Comparison of ENCODE assay signal across 30 cellular contexts in genomic region chr5:90446961-90447360, GRCh38. TPM values are rescaled to one million over a fixed set of nuclear protein-coding genes. Genes with fewer than 3 reads are reported as not detected.
A peak's percentile ranks its signal among the peaks of the same experiment; 100 is the strongest.
DNase-seq lines count a peak whose midpoint lies in the region; ATAC-seq and TF ChIP-seq lines count a peak whose summit lies in the region.
"Had no signal": no experiment of that assay in that cellular context is flagged by ENCODE, and none has a peak within 500 bp of the region (broad histone marks: within the 10 kb centered on the region; RNA-seq: fewer than 3 reads in every experiment).

No MANE protein-coding gene starts in this region.

- peaks cover 0 to 6% (median 0%) of the 10 kb centered on the region in 5 donors for H3K27me3 Mint-ChIP-seq in naive thymus-derived CD4-positive, alpha-beta T cell
- H3K27me3 Mint-ChIP-seq: CD4-positive, alpha-beta memory T cell had no signal

- no peak for TF ChIP-seq POLR2A in IMR-90 (IDR thresholded peaks at IDR 0.05; ENCODE audit: low read depth, low read length)

- H2BK20ac ChIP-seq in IMR-90 (ENCODE audit: low read depth, low read length), result no peak overlapping the region

- no peaks in the 10 kb centered on the region for H4K20me1 ChIP-seq in IMR-90 (ENCODE audit: insufficient read depth, low read length)
- H4K20me1 ChIP-seq in mammary epithelial cell (ENCODE audit: insufficient read depth, low read length), result no peaks in the 10 kb centered on the region

- POLR2A ChIA-PET in IMR-90 (lab: Charles Lee; ENCODE audit: unreplicated experiment), result no interaction called here
- POLR2A ChIA-PET in naive thymus-derived CD4-positive, alpha-beta T cell (lab: Charles Lee), result interaction anchor here (0.6 kb wide), 1 partner anchor 35 kb away, joined by 3 read pairs; no protein-coding TSS in a partner anchor

- no peak overlapping the region for H4K8ac ChIP-seq in IMR-90 (ENCODE audit: low read depth in 2 of 2, low read length in 2 of 2)

- CTCF ChIA-PET in IMR-90 (lab: Yijun Ruan, JAX), result no interaction called here
- CTCF ChIA-PET in mammary epithelial cell (lab: Charles Lee; ENCODE audit: low non-redundant PET), result no interaction called here
- CTCF ChIA-PET in naive thymus-derived CD4-positive, alpha-beta T cell (lab: Charles Lee), result interaction anchor here (0.6 kb wide), 1 partner anchor 269 kb away, joined by 3 read pairs; no protein-coding TSS in a partner anchor

- H3K9me1 ChIP-seq in IMR-90 (ENCODE audit: insufficient read depth, low read length), result no peaks in the 10 kb centered on the region

- H2AK5ac ChIP-seq in IMR-90 (ENCODE audit: low read depth, low read length), result no peak overlapping the region

- no peak for TF ChIP-seq RAD21 in IMR-90 (IDR thresholded peaks at IDR 0.05; ENCODE audit: low read length)

- H3K9me3 Mint-ChIP-seq in naive thymus-derived CD4-positive, alpha-beta T cell, result peaks cover 0 to 5% (median 0%) of the 10 kb centered on the region in 11 donors
- H3K9me3 Mint-ChIP-seq: activated T-cell treated with anti-CD3 and anti-CD28 coated beads, Interleukin-2, amount 50 U/mL, for 4 hours; GM23338 had no signal

- H3K18ac ChIP-seq in IMR-90 (ENCODE audit: low read depth, low read length), result no peak overlapping the region

- peaks cover 0 to 4% (median 4%) of the 10 kb centered on the region in 5 donors for H3K36me3 Mint-ChIP-seq in naive thymus-derived CD4-positive, alpha-beta T cell

- H3K27ac Mint-ChIP-seq in naive thymus-derived CD4-positive, alpha-beta T cell, result no peak overlapping the region
- H3K27ac Mint-ChIP-seq: CD4-positive, alpha-beta memory T cell; GM23338 had no signal

- H3K9me3 ChIP-seq in IMR-90 (ENCODE audit: control insufficient read depth, insufficient read depth, low read length) (no peaks in the 10 kb centered on the region), mammary epithelial cell (replicated peaks; ENCODE audit: insufficient read depth, low read length) (no peaks in the 10 kb centered on the region)
- H3K9me3 ChIP-seq in naive thymus-derived CD4-positive, alpha-beta T cell (ENCODE audit: control insufficient read depth in 2 of 3, low read length in 3 of 3), result no peaks in the 10 kb centered on the region
- H3K9me3 ChIP-seq: psoas muscle, suprapubic skin had no signal

- no peak overlapping the region for H3K4ac ChIP-seq in IMR-90 (ENCODE audit: low read depth, low read length)

- H3K4me1 ChIP-seq in IMR-90 (ENCODE audit: control insufficient read depth, insufficient read depth, low read length), result no peaks in the 10 kb centered on the region
- H3K4me1 ChIP-seq in mammary epithelial cell (ENCODE audit: insufficient read depth, low read length), result no peaks in the 10 kb centered on the region
- no peaks in the 10 kb centered on the region for H3K4me1 ChIP-seq in naive thymus-derived CD4-positive, alpha-beta T cell (ENCODE audit: control insufficient read depth in 2 of 2, insufficient read depth in 2 of 2, low read length in 2 of 2)
- H3K4me1 ChIP-seq: psoas muscle, suprapubic skin had no signal

- H2AFZ ChIP-seq in IMR-90 (replicated peaks; ENCODE audit: low read length, poor library complexity) (no peak overlapping the region), mammary epithelial cell (ENCODE audit: low read depth, low read length) (no peak overlapping the region)
- H2AFZ ChIP-seq: GM23338, hepatocyte had no signal

- intact Hi-C loops in IMR-90 (cut with micrococcal nuclease) (no loop called here), mammary epithelial cell (cut with micrococcal nuclease) (no loop called here)
- intact Hi-C loops in naive thymus-derived CD4-positive, alpha-beta T cell (cut with micrococcal nuclease), result loop anchor here in 1 of 2 donors (1.0 to 10.0 kb wide), 2 partner anchors 10 to 258 kb away; no protein-coding TSS in a partner anchor

- H3K4me2 ChIP-seq in IMR-90 (ENCODE audit: low read depth, low read length), result no peak overlapping the region
- H3K4me2 ChIP-seq in mammary epithelial cell (ENCODE audit: insufficient read depth, low read depth, low read length), result no peak overlapping the region
- H3K4me2 ChIP-seq: GM23338, hepatocyte, KMS-11 had no signal

- no peak overlapping the region for H2AK9ac ChIP-seq in IMR-90 (replicated peaks; ENCODE audit: low read depth, low read length, poor library complexity)

- H4K91ac ChIP-seq in IMR-90 (ENCODE audit: insufficient read depth, low read depth, low read length), result no peak overlapping the region

- H3K36me3 ChIP-seq in IMR-90 (ENCODE audit: control insufficient read depth, insufficient read depth, low read length) (no peaks in the 10 kb centered on the region), mammary epithelial cell (ENCODE audit: insufficient read depth, low read length) (no peaks in the 10 kb centered on the region)
- no peaks in the 10 kb centered on the region for H3K36me3 ChIP-seq in naive thymus-derived CD4-positive, alpha-beta T cell (ENCODE audit: control insufficient read depth in 2 of 3, insufficient read depth in 3 of 3, low read length in 3 of 3)
- H3K36me3 ChIP-seq: suprapubic skin had no signal

- no peak overlapping the region for H3K56ac ChIP-seq in IMR-90 (ENCODE audit: extremely low read depth, insufficient read depth, low read length)

- no peak overlapping the region for H3K4me3 Mint-ChIP-seq in naive thymus-derived CD4-positive, alpha-beta T cell
- H3K4me3 Mint-ChIP-seq: activated T-cell treated with anti-CD3 and anti-CD28 coated beads, Interleukin-2, amount 50 U/mL, for 4 hours; CD4-positive, alpha-beta memory T cell; GM23338 had no signal

- H3K4me3 ChIP-seq in IMR-90 (ENCODE audit: insufficient read depth, low read depth, low read length) (no peak overlapping the region), mammary epithelial cell (replicated peaks in 1 of 3; ENCODE audit: insufficient read depth in 1 of 3, low read depth in 2 of 3, low read length in 3 of 3) (no peak overlapping the region)
- no peak overlapping the region for H3K4me3 ChIP-seq in naive thymus-derived CD4-positive, alpha-beta T cell (ENCODE audit: low read length)
- H3K4me3 ChIP-seq: dorsolateral prefrontal cortex, GM23338, hepatocyte, psoas muscle, SK-N-MC, suprapubic skin had no signal

- no peaks in the 10 kb centered on the region for H3K79me2 ChIP-seq in mammary epithelial cell (ENCODE audit: insufficient read depth, low read length)
- H3K79me2 ChIP-seq: hepatocyte had no signal

- dilution Hi-C loops in IMR-90 (cut with HindIII; ENCODE audit: low sequenced_read_pairs, unreplicated experiment), result no loop called here
- dilution Hi-C loops in mammary epithelial cell (cut with HindIII; ENCODE audit: low sequenced_read_pairs), result no loop called here

- no peaks in the 10 kb centered on the region for H3K4me1 Mint-ChIP-seq in naive thymus-derived CD4-positive, alpha-beta T cell
- H3K4me1 Mint-ChIP-seq: CD4-positive, alpha-beta memory T cell; GM23338 had no signal

- no peak overlapping the region for H2BK15ac ChIP-seq in IMR-90 (ENCODE audit: low read depth, low read length)

- H3K27me3 ChIP-seq in IMR-90 (ENCODE audit: control insufficient read depth, insufficient read depth, low read length), result no peaks in the 10 kb centered on the region
- H3K27me3 ChIP-seq in mammary epithelial cell (ENCODE audit: insufficient read depth, low read length), result no peaks in the 10 kb centered on the region
- no peaks in the 10 kb centered on the region for H3K27me3 ChIP-seq in naive thymus-derived CD4-positive, alpha-beta T cell (ENCODE audit: control insufficient read depth in 2 of 2, insufficient read depth in 2 of 2, low read length in 2 of 2)
- H3K27me3 ChIP-seq: dorsolateral prefrontal cortex, hepatocyte, suprapubic skin had no signal

- H3K27ac ChIP-seq in IMR-90 (ENCODE audit: insufficient read depth, low read length) (no peak overlapping the region), mammary epithelial cell (ENCODE audit: insufficient read depth, low read depth, low read length) (no peak overlapping the region)
- H3K27ac ChIP-seq in naive thymus-derived CD4-positive, alpha-beta T cell (ENCODE audit: low read depth, low read length), result no peak overlapping the region
- H3K27ac ChIP-seq: dorsolateral prefrontal cortex, hepatocyte, KMS-11, psoas muscle, SK-N-MC, suprapubic skin had no signal

- no peak for ATAC-seq in IMR-90 (ENCODE audit: low read depth)
- no peak for ATAC-seq in naive thymus-derived CD4-positive, alpha-beta T cell
- ATAC-seq: activated T-cell treated with anti-CD3 and anti-CD28 coated beads, Interleukin-2, amount 50 U/mL, for 4 hours; GM23338; psoas muscle had no signal

- DNase-seq in AG20443 (ENCODE audit: low spot score) (peak; percentile 48), IMR-90 (peak; percentile 33), mammary epithelial cell (peak; percentile 8), myocyte (ENCODE audit: low read depth) (peak; percentile 21), NCI-H446 (lab: John Stamatoyannopoulos, UW) (no peak)
- DNase-seq in activated effector memory CD4-positive, alpha-beta T cell treated with anti-CD3 and anti-CD28 coated beads, Interleukin-2, amount 50 U/mL, for 16 hours, result no peak
- no peak for DNase-seq in naive thymus-derived CD4-positive, alpha-beta T cell
- DNase-seq: activated CD4-positive, alpha-beta T cell treated with anti-CD3 and anti-CD28 coated beads for 48 hours; activated naive CD4-positive, alpha-beta T cell treated with Interleukin-2 at 50 U/mL for 16 hours; activated T-cell treated with anti-CD3 and anti-CD28 coated beads, Interleukin-2, amount 50 U/mL, for 4 hours; amniotic stem cell; CD4-positive, alpha-beta memory T cell; central memory CD4-positive, alpha-beta T cell; DMS 273 treated with DMSO at 0.1 percent for 48 hours; dorsolateral prefrontal cortex; mesenchymal stem cell; NCI-H1092; NCI-H187 treated with DMSO at 0.1 percent for 48 hours; NCI-H69; nucleus accumbens; psoas muscle; RPMI8226; small intestine; stimulated activated CD4-positive, alpha-beta T cell treated with anti-CD3 and anti-CD28 coated beads, Interleukin-2, amount 100 ng/mL, for 24 hours; T-helper 2 cell had no signal

- no peaks in the 10 kb centered on the region for H3K79me1 ChIP-seq in IMR-90 (ENCODE audit: low read depth in 1 of 2, low read length in 2 of 2)

- no peak overlapping the region for H4K5ac ChIP-seq in IMR-90 (ENCODE audit: low read depth, low read length)

- no peak overlapping the region for H3K23ac ChIP-seq in IMR-90 (ENCODE audit: low read depth, low read length)

- TF ChIP-seq CTCF in IMR-90 (conservative IDR thresholded peaks at IDR 0.05; ENCODE audit: low read depth, low read length), result no peak
- TF ChIP-seq CTCF in mammary epithelial cell (conservative IDR thresholded peaks at IDR 0.05 in 1 of 2, IDR thresholded peaks at IDR 0.05 in 1 of 2; ENCODE audit: extremely low read depth in 1 of 2, insufficient read depth in 1 of 2, low read depth in 1 of 2, low read length in 2 of 2), result no peak

- BruUV-seq in IMR-90 (replicated peaks; lab: Mats Ljungman, UMichigan) (no TSS peak), mammary epithelial cell (replicated peaks; lab: Mats Ljungman, UMichigan) (no TSS peak)

- H2BK120ac ChIP-seq in IMR-90 (ENCODE audit: low read depth, low read length), result no peak overlapping the region

- H3K9ac ChIP-seq in IMR-90 (ENCODE audit: low read depth, low read length) (no peak overlapping the region), mammary epithelial cell (ENCODE audit: insufficient read depth, low read length) (no peak overlapping the region)
- H3K9ac ChIP-seq: KMS-11 had no signal

- in situ Hi-C loops in IMR-90 (cut with MboI; ENCODE audit: low sequenced_read_pairs), result no loop called here
- in situ Hi-C loops in mammary epithelial cell (cut with MboI; ENCODE audit: low sequenced_read_pairs in 2 of 2), result loop anchor here in 1 of 2 donors (25.0 kb wide), 2 partner anchors 90 to 165 kb away; partner anchors contain the start of gene LYSMD3

- H3K14ac ChIP-seq in IMR-90 (replicated peaks; ENCODE audit: low read depth, low read length), result no peak overlapping the region

- no peak overlapping the region for H2BK5ac ChIP-seq in IMR-90 (ENCODE audit: low read depth, low read length, poor library complexity, severe bottlenecking)

RNA-seq across cellular contexts. Expression of gene MBLAC2, which starts 27.6 kb away (rescaled TPM):
- total RNA-seq in IMR-90 (2012; rRNA removed), result 3.2 and 5.0 TPM in 2 replicates
- polyA plus RNA-seq in IMR-90 (2012; rRNA removed), result 2.5 and 3.0 TPM in 2 replicates
- polyA plus RNA-seq in IMR-90 (2012; cell fraction: cytosol; rRNA removed), result 1.1 and 2.1 TPM in 2 replicates
- 1.8 and 2.4 TPM in 2 replicates for polyA plus RNA-seq in IMR-90 (2012; cell fraction: nucleus; rRNA removed; ENCODE audit: low replicate concordance)
- 1 to 10 TPM; 7.8 to 8.0 TPM for total RNA-seq in mammary epithelial cell
- 2.3 TPM for polyA plus RNA-seq in mammary epithelial cell
- polyA minus RNA-seq in mammary epithelial cell, result 1.8 TPM
- total RNA-seq in myocyte, result 3.7 and 4.9 TPM in 2 replicates
- 2.7 TPM for polyA plus RNA-seq in myocyte (2012)
- 10 to 100 TPM in 2 of 5 experiments, 1 to 10 TPM in 3; 5.2 to 17.6 (median 7.1) TPM for total RNA-seq in naive thymus-derived CD4-positive, alpha-beta T cell
- 1 to 10 TPM; 5.1 to 6.2 TPM for polyA plus RNA-seq in naive thymus-derived CD4-positive, alpha-beta T cell

RNA-seq across cellular contexts. Expression of gene POLR3G, which starts 27.7 kb away (rescaled TPM):
- total RNA-seq in IMR-90 (2012; rRNA removed) (10.6 and 15.6 TPM in 2 replicates), mammary epithelial cell (1 to 10 TPM; 6.5 to 9.9 TPM), myocyte (2.3 and 5.3 TPM in 2 replicates)
- polyA plus RNA-seq in IMR-90 (2012; rRNA removed) (11.5 and 11.6 TPM in 2 replicates), mammary epithelial cell (14.4 TPM)
- polyA plus RNA-seq in IMR-90 (2012; cell fraction: cytosol; rRNA removed), result 6.1 and 11.4 TPM in 2 replicates
- 2.4 and 4.9 TPM in 2 replicates for polyA plus RNA-seq in IMR-90 (2012; cell fraction: nucleus; rRNA removed; ENCODE audit: low replicate concordance)
- polyA minus RNA-seq in mammary epithelial cell, result 29.3 TPM
- 0.69 TPM for polyA plus RNA-seq in myocyte (2012)
- 1 to 10 TPM in 3 of 5 experiments, under 1 TPM in 2; 0.51 to 3.0 (median 1.5) TPM for total RNA-seq in naive thymus-derived CD4-positive, alpha-beta T cell
- polyA plus RNA-seq in naive thymus-derived CD4-positive, alpha-beta T cell, result under 1 TPM; 0.77 to 0.87 TPM

RNA-seq across cellular contexts. Expression of gene CETN3, which starts 37.4 kb away (rescaled TPM):
- 1.1 and 2.5 TPM in 2 replicates for total RNA-seq in IMR-90 (2012; rRNA removed)
- 5.9 and 6.5 TPM in 2 replicates for polyA plus RNA-seq in IMR-90 (2012; rRNA removed)
- 0.18 and 0.29 TPM in 2 replicates for polyA plus RNA-seq in IMR-90 (2012; cell fraction: cytosol; rRNA removed)
- 0.15 and 1.4 TPM in 2 replicates for polyA plus RNA-seq in IMR-90 (2012; cell fraction: nucleus; rRNA removed; ENCODE audit: low replicate concordance)
- 10 to 100 TPM in 1 of 2 donors, 1 to 10 TPM in 1; 9.0 to 28.3 TPM for total RNA-seq in mammary epithelial cell
- 4.3 TPM for polyA plus RNA-seq in mammary epithelial cell
- 1.9 TPM for polyA minus RNA-seq in mammary epithelial cell
- total RNA-seq in myocyte, result 4.9 and 14.0 TPM in 2 replicates
- polyA plus RNA-seq in myocyte (2012), result 17.2 TPM
- 10 to 100 TPM in 3 of 5 experiments, 1 to 10 TPM in 2; 4.4 to 31.0 (median 22.1) TPM for total RNA-seq in naive thymus-derived CD4-positive, alpha-beta T cell
- 10 to 100 TPM; 29.3 to 32.7 TPM for polyA plus RNA-seq in naive thymus-derived CD4-positive, alpha-beta T cell

Comparison
In these comparisons a context has a peak if more than half of its experiments do, and no peak if none do; other contexts are left out.
1. DNase-seq: peak in AG20443 (single experiment), IMR-90 (single experiment), mammary epithelial cell (single experiment) and myocyte (single experiment); none in NCI-H446 (0 of 2), activated effector memory CD4-positive, alpha-beta T cell treated with anti-CD3 and anti-CD28 coated beads, Interleukin-2, amount 50 U/mL, for 16 hours (single experiment) and naive thymus-derived CD4-positive, alpha-beta T cell (0 of 9).